Comparison of ENCODE assay signal across 17 cellular contexts in genomic region chr22:32737811-32738210, GRCh38.
"Had no signal": no experiment of that assay in that cellular context is flagged by ENCODE, and none has a peak within 500 bp of the region (broad histone marks: within the 10 kb centered on the region; RNA-seq: fewer than 3 reads in every experiment).

No MANE protein-coding gene starts in this region.

- H3K27ac ChIP-seq: hepatocyte, left lung, tibial nerve had no signal

- H3K4me2 ChIP-seq: hepatocyte had no signal

- H3K4me3 ChIP-seq: hepatocyte, left lung, tibial nerve had no signal

- H3K4me1 ChIP-seq: left lung had no signal

- H3K36me3 ChIP-seq: left lung, tibial nerve had no signal

- ATAC-seq: left lung; natural killer cell treated with Interleukin-12 subunit alpha and Interleukin-12 subunit beta and Interleukin-15 and Interleukin-18, amount 100 ng/mL, for 72 hours; WTC11 had no signal

- H3K9me3 ChIP-seq: left lung, tibial nerve had no signal

- H3K27me3 ChIP-seq: hepatocyte, left lung, tibial nerve had no signal

- DNase-seq: activated CD4-positive, alpha-beta memory T cell treated with anti-CD3 and anti-CD28 coated beads, Interleukin-2, amount 10 ng/mL, durations not matched to agents 7 days and 5 days; activated CD4-positive, alpha-beta T cell treated with anti-CD3 and anti-CD28 coated beads for 4 hours; activated effector memory CD4-positive, alpha-beta T cell treated with anti-CD3 and anti-CD28 coated beads, Interleukin-2, amount 50 U/mL, for 16 hours; activated naive CD8-positive, alpha-beta T cell treated with anti-CD3 and anti-CD28 coated beads for 36 hours; activated T-cell treated with anti-CD3 and anti-CD28 coated beads, Interleukin-2, amount 50 U/mL, for 24 hours; anterior cingulate cortex; effector memory CD4-positive, alpha-beta T cell; kidney; left lung; stimulated activated CD4-positive, alpha-beta T cell treated with anti-CD3 and anti-CD28 coated beads, Interleukin-15, amount 100 ng/mL, for 24 hours; stimulated activated CD4-positive, alpha-beta T cell treated with anti-CD3 and anti-CD28 coated beads, Interleukin-4, amount 100 ng/mL, for 1 hour; stimulated activated naive CD4-positive, alpha-beta T cell; T-helper 9 cell had no signal

- H2AFZ ChIP-seq: hepatocyte had no signal
